Comparison of ENCODE assay signal across 10 cellular contexts in genomic region chr5:112533315-112533867, GRCh38.
A peak's percentile ranks its signal among the peaks of the same experiment; 100 is the strongest.
DNase-seq lines count a peak whose midpoint lies in the region; ATAC-seq and TF ChIP-seq lines count a peak whose summit lies in the region.
"Had no signal": no experiment of that assay in that cellular context is flagged by ENCODE, and none has a peak within 500 bp of the region (broad histone marks: within the 10 kb centered on the region; RNA-seq: fewer than 3 reads in every experiment).

No MANE protein-coding gene starts in this region.

- no peaks in the 10 kb centered on the region for H3K79me2 ChIP-seq in mammary epithelial cell (ENCODE audit: insufficient read depth, low read length)

- H3K9ac ChIP-seq in mammary epithelial cell (ENCODE audit: insufficient read depth, low read length), result no peak overlapping the region

- no TSS peak for BruUV-seq in mammary epithelial cell (replicated peaks; lab: Mats Ljungman, UMichigan)

- H3K27ac ChIP-seq in mammary epithelial cell (ENCODE audit: insufficient read depth, low read depth, low read length), result no peak overlapping the region
- H3K27ac ChIP-seq: ascending aorta had no signal

- 50% methylated on average over 2 of the region's 2 CpGs for WGBS in mammary epithelial cell (ENCODE audit: low coverage, missing lambda C conversion rate)

- dilution Hi-C loops in mammary epithelial cell (cut with HindIII; ENCODE audit: low sequenced_read_pairs), result loop anchor here (25.0 kb wide), 1 partner anchor 321 kb away; no protein-coding TSS in a partner anchor

- H3K4me1 ChIP-seq in mammary epithelial cell (ENCODE audit: insufficient read depth, low read length) (no peaks in the 10 kb centered on the region), HAP-1 (no peaks in the 10 kb centered on the region)
- H3K4me1 ChIP-seq: ascending aorta had no signal

- H4K20me1 ChIP-seq in mammary epithelial cell (ENCODE audit: insufficient read depth, low read length), result no peaks in the 10 kb centered on the region

- H3K27me3 ChIP-seq in mammary epithelial cell (ENCODE audit: insufficient read depth, low read length) (peaks cover 2% of the 10 kb centered on the region), HAP-1 (ENCODE audit: low read depth) (no peaks in the 10 kb centered on the region)
- H3K27me3 ChIP-seq: ascending aorta had no signal

- in situ Hi-C loops in mammary epithelial cell (cut with MboI; ENCODE audit: low sequenced_read_pairs in 2 of 2), result loop anchor here in 1 of 2 donors (25.0 kb wide), 1 partner anchor 321 kb away; no protein-coding TSS in a partner anchor
- in situ Hi-C loops in HAP-1 (cut with MboI; ENCODE audit: low sequenced_read_pairs), result no loop called here

- no peak overlapping the region for H3K4me2 ChIP-seq in mammary epithelial cell (ENCODE audit: insufficient read depth, low read depth, low read length)

- intact Hi-C loops in mammary epithelial cell (cut with micrococcal nuclease), result no loop called here

- peak; percentile 32 for DNase-seq in mammary epithelial cell
- DNase-seq in renal cortical epithelial cell (ENCODE audit: low read depth), result peak; percentile 91
- DNase-seq in NCI-H1092 (lab: John Stamatoyannopoulos, UW), result no peak
- DNase-seq in DMS153 treated with DMSO at 0.1 percent for 48 hours (lab: John Stamatoyannopoulos, UW; ENCODE audit: unreplicated experiment), result no peak
- DNase-seq in effector CD4-positive, alpha-beta T cell, result no peak
- no peak for DNase-seq in HAP-1 (ENCODE audit: low spot score in 2 of 2)
- DNase-seq: activated CD4-positive, alpha-beta T cell treated with anti-CD3 and anti-CD28 coated beads, Interleukin-2, amount 10 ng/mL, durations not matched to agents 7 days and 5 days had no signal

- TF ChIP-seq CTCF in mammary epithelial cell (conservative IDR thresholded peaks at IDR 0.05 in 1 of 2, IDR thresholded peaks at IDR 0.05 in 1 of 2; ENCODE audit: extremely low read depth in 1 of 2, insufficient read depth in 1 of 2, low read depth in 1 of 2, low read length in 2 of 2), result no peak

- H3K9me3 ChIP-seq in mammary epithelial cell (replicated peaks; ENCODE audit: insufficient read depth, low read length), result no peaks in the 10 kb centered on the region
- H3K9me3 ChIP-seq in HAP-1, result no peaks in the 10 kb centered on the region
- H3K9me3 ChIP-seq: ascending aorta had no signal

- CTCF ChIA-PET in mammary epithelial cell (lab: Charles Lee; ENCODE audit: low non-redundant PET), result no interaction called here

- ATAC-seq in GM18858 (IDR thresholded peaks at IDR 0.05; ENCODE audit: unreplicated experiment) (peak; percentile 37), HG03175 (IDR thresholded peaks at IDR 0.05; ENCODE audit: unreplicated experiment) (peak; percentile 37)

- no peak overlapping the region for H2AFZ ChIP-seq in mammary epithelial cell (ENCODE audit: low read depth, low read length)

- H3K4me3 ChIP-seq in mammary epithelial cell (replicated peaks in 1 of 3; ENCODE audit: insufficient read depth in 1 of 3, low read depth in 2 of 3, low read length in 3 of 3) (no peak overlapping the region), HAP-1 (no peak overlapping the region)
- H3K4me3 ChIP-seq: ascending aorta had no signal

- H3K36me3 ChIP-seq in mammary epithelial cell (ENCODE audit: insufficient read depth, low read length) (no peaks in the 10 kb centered on the region), HAP-1 (replicated peaks) (no peaks in the 10 kb centered on the region)
- H3K36me3 ChIP-seq: ascending aorta had no signal

Comparison
In these comparisons a context has a peak if more than half of its experiments do, and no peak if none do; other contexts are left out.
1. DNase-seq: peak in mammary epithelial cell (single experiment) and renal cortical epithelial cell (single experiment); none in NCI-H1092 (single experiment), DMS153 treated with DMSO at 0.1 percent for 48 hours (single experiment), effector CD4-positive, alpha-beta T cell (single experiment) and HAP-1 (0 of 2).